8 cellular contexts compared by ENCODE assay signal in genomic region chr1:39671793-39672550, GRCh38. TPM values are rescaled to one million over a fixed set of nuclear protein-coding genes. Genes with fewer than 3 reads are reported as not detected.
A peak's percentile ranks its signal among the peaks of the same experiment; 100 is the strongest.
DNase-seq lines count a peak whose midpoint lies in the region; ATAC-seq and TF ChIP-seq lines count a peak whose summit lies in the region.

TSS of gene NT5C1A (minus strand) at chr1:39672107. CDS start at chr1:39672038, 69 bp downstream.

- POLR2A ChIA-PET in CD4-positive, alpha-beta T cell (lab: Charles Lee) = interaction anchor here (1.1 to 4.7 kb wide), 4 partner anchors 9 to 48 kb away, joined by 4 to 33 read pairs (median 13); partner anchors contain the start of gene HPCAL4

- no peak within 1 kb of the TSS for H3K9ac ChIP-seq in rectal smooth muscle tissue (ENCODE audit: low read length)

- no peaks in the 10 kb centered on the region for H3K36me3 ChIP-seq in rectal smooth muscle tissue (ENCODE audit: control insufficient read depth, insufficient read depth, low read length)

- peaks cover 46% of the 10 kb centered on the region for H3K27me3 ChIP-seq in CD4-positive, alpha-beta T cell (ENCODE audit: control insufficient read depth, insufficient read depth, low read length)
- peaks cover 15% of the 10 kb centered on the region for H3K27me3 ChIP-seq in rectal smooth muscle tissue (ENCODE audit: control insufficient read depth, insufficient read depth, low read length)

- peaks cover 4% of the 10 kb centered on the region for H3K4me1 ChIP-seq in rectal smooth muscle tissue (ENCODE audit: control insufficient read depth, insufficient read depth, low read length)

- H3K4me3 Mint-ChIP-seq in CD4-positive, alpha-beta T cell = peak within 1 kb of the TSS; percentile 76

- DNase-seq in CD4-positive, alpha-beta T cell = peak in 5 of 10 experiments; percentile 15 to 48 (median 20)
- no peak for DNase-seq in Jurkat, Clone E6-1 (ENCODE audit: low read depth, low spot score)
- DNase-seq in activated naive CD4-positive, alpha-beta T cell treated with anti-CD3 and anti-CD28 coated beads, Interleukin-2, amount 50 U/mL, for 72 hours (ENCODE audit: low spot score in 2 of 2) = no peak
- peak; percentile 43 for DNase-seq in left cardiac atrium
- DNase-seq in SHP77 treated with DMSO at 0.1 percent for 48 hours (lab: John Stamatoyannopoulos, UW) = no peak
- no peak for DNase-seq in NCI-H226

- no peaks in the 10 kb centered on the region for H3K9me3 Mint-ChIP-seq in CD4-positive, alpha-beta T cell
- H3K9me3 Mint-ChIP-seq in activated naive CD4-positive, alpha-beta T cell treated with anti-CD3 and anti-CD28 coated beads, Interleukin-2, amount 50 U/mL, for 72 hours = no peaks in the 10 kb centered on the region

- peak; percentile 69 for ATAC-seq in CD4-positive, alpha-beta T cell (ENCODE audit: poor library complexity)
- peak; percentile 30 to 32 for ATAC-seq in activated naive CD4-positive, alpha-beta T cell treated with anti-CD3 and anti-CD28 coated beads, Interleukin-2, amount 50 U/mL, for 72 hours
- ATAC-seq in left cardiac atrium = peak; percentile 72 to 87
- no peak for ATAC-seq in GM18505 (IDR thresholded peaks at IDR 0.05; ENCODE audit: unreplicated experiment)

- CTCF ChIA-PET in CD4-positive, alpha-beta T cell (lab: Charles Lee) = interaction anchor here (1.0 to 3.7 kb wide), 4 partner anchors 14 to 66 kb away, joined by 3 to 21 read pairs (median 8); no protein-coding TSS in a partner anchor

- intact Hi-C loops in CD4-positive, alpha-beta T cell (cut with DNase I, micrococcal nuclease) = loop anchor here (1.0 to 2.0 kb wide), 3 partner anchors 17 to 48 kb away; no protein-coding TSS in a partner anchor
- intact Hi-C loops in left cardiac atrium (cut with DNase I) = no loop called here

- no peak for TF ChIP-seq POLR2A in GM18505 (IDR thresholded peaks at IDR 0.05; ENCODE audit: borderline replicate concordance, extremely low read depth, insufficient read depth, insufficient read length)

- peaks cover 43% of the 10 kb centered on the region for H3K27me3 Mint-ChIP-seq in CD4-positive, alpha-beta T cell

- H3K4me1 Mint-ChIP-seq in CD4-positive, alpha-beta T cell (ENCODE audit: low read depth) = peaks cover 8% of the 10 kb centered on the region

- TF ChIP-seq CTCF in CD4-positive, alpha-beta T cell (IDR thresholded peaks at IDR 0.05) = no peak

- no peaks in the 10 kb centered on the region for H3K9me3 ChIP-seq in CD4-positive, alpha-beta T cell (ENCODE audit: control insufficient read depth, low read length)

- peak within 1 kb of the TSS; percentile 27 for H3K4me3 ChIP-seq in Jurkat, Clone E6-1 (ENCODE audit: low read length)
- H3K4me3 ChIP-seq in rectal smooth muscle tissue (ENCODE audit: low read length) = peak within 1 kb of the TSS; percentile 61

- no peaks in the 10 kb centered on the region for H3K36me3 Mint-ChIP-seq in CD4-positive, alpha-beta T cell (ENCODE audit: low read depth)
- peaks cover 0 to 6% of the 10 kb centered on the region in 2 donors for H3K36me3 Mint-ChIP-seq in activated naive CD4-positive, alpha-beta T cell treated with anti-CD3 and anti-CD28 coated beads, Interleukin-2, amount 50 U/mL, for 72 hours

- no peak within 1 kb of the TSS for H3K27ac Mint-ChIP-seq in CD4-positive, alpha-beta T cell
- no peak within 1 kb of the TSS for H3K27ac Mint-ChIP-seq in activated naive CD4-positive, alpha-beta T cell treated with anti-CD3 and anti-CD28 coated beads, Interleukin-2, amount 50 U/mL, for 72 hours

- no peak within 1 kb of the TSS for H3K27ac ChIP-seq in CD4-positive, alpha-beta T cell (ENCODE audit: low read depth, low read length)
- no peak within 1 kb of the TSS for H3K27ac ChIP-seq in rectal smooth muscle tissue (ENCODE audit: low read depth, low read length)

RNA-seq across cellular contexts. Expression of gene NT5C1A, which starts in this region (rescaled TPM):
- total RNA-seq in CD4-positive, alpha-beta T cell = 1 to 10 TPM; 1.1 to 1.3 TPM
- polyA plus RNA-seq in Jurkat, Clone E6-1 (2012; ENCODE audit: insufficient read depth, insufficient read length) = not detected
- under 1 TPM in 1 of 2 donors, not detected in 1; 0.97 TPM for total RNA-seq in activated naive CD4-positive, alpha-beta T cell treated with anti-CD3 and anti-CD28 coated beads, Interleukin-2, amount 50 U/mL, for 72 hours
- 10 to 100 TPM; 10.6 to 22.8 TPM for total RNA-seq in left cardiac atrium

Comparison
In these comparisons a context has a peak if more than half of its experiments do, and no peak if none do; other contexts are left out.
1. RNA of gene NT5C1A (total RNA-seq): 10.6 to 22.8 TPM in left cardiac atrium; 1.1 to 1.3 TPM in CD4-positive, alpha-beta T cell and 0.97 TPM in activated naive CD4-positive, alpha-beta T cell treated with anti-CD3 and anti-CD28 coated beads, Interleukin-2, amount 50 U/mL, for 72 hours; every median in the first group is over 4 times any median in the second.
2. Peak in ATAC-seq in activated naive CD4-positive, alpha-beta T cell treated with anti-CD3 and anti-CD28 coated beads, Interleukin-2, amount 50 U/mL, for 72 hours; RNA of the gene not detected or under 1 TPM.
3. intact Hi-C loops: an anchor here in CD4-positive, alpha-beta T cell (1.0 to 2.0 kb wide); none called in left cardiac atrium.